Comparison of ENCODE assay signal across 19 cellular contexts in genomic region chr9:106613250-106613737, GRCh38.
A peak's percentile ranks its signal among the peaks of the same experiment; 100 is the strongest.
DNase-seq lines count a peak whose midpoint lies in the region; ATAC-seq and TF ChIP-seq lines count a peak whose summit lies in the region.
"Had no signal": no experiment of that assay in that cellular context is flagged by ENCODE, and none has a peak within 500 bp of the region (broad histone marks: within the 10 kb centered on the region; RNA-seq: fewer than 3 reads in every experiment).

No MANE protein-coding gene starts in this region.

- H3K9me3 Mint-ChIP-seq in stimulated activated effector memory CD8-positive, alpha-beta T cell treated with anti-CD3 and anti-CD28 coated beads, Interleukin-12 subunit alpha, Interleukin-12 subunit beta, amount 100 ng/mL, for 72 hours, result peaks cover 6% of the 10 kb centered on the region

- no peak overlapping the region for H3K4me3 Mint-ChIP-seq in stimulated activated effector memory CD8-positive, alpha-beta T cell treated with anti-CD3 and anti-CD28 coated beads, Interleukin-12 subunit alpha, Interleukin-12 subunit beta, amount 100 ng/mL, for 72 hours
- H3K4me3 Mint-ChIP-seq: CD4-positive, CD25-positive, alpha-beta regulatory T cell; dendritic cell treated with granulocyte-macrophage colony-stimulating factor and Interleukin-4, amounts not matched to agents 40 ng/mL and 50 ng/mL, for 4 days; HFFc6; naive thymus-derived CD4-positive, alpha-beta T cell had no signal

- H3K4me1 ChIP-seq in heart right ventricle (peaks cover 0 to 15% (median 0%) of the 10 kb centered on the region in 9 donors), thyroid gland (peaks cover 0 to 9% of the 10 kb centered on the region in 2 donors)

- H3K4me3 ChIP-seq in heart right ventricle (no peak overlapping the region), thyroid gland (replicated peaks in 1 of 3) (no peak overlapping the region)
- H3K4me3 ChIP-seq: suprapubic skin had no signal

- peak in 4 of 8 donors; percentile 33 to 64 (median 46) for ATAC-seq in heart right ventricle
- no peak for ATAC-seq in stimulated activated effector memory CD8-positive, alpha-beta T cell treated with anti-CD3 and anti-CD28 coated beads, Interleukin-12 subunit alpha, Interleukin-12 subunit beta, amount 100 ng/mL, for 72 hours
- ATAC-seq: naive thymus-derived CD4-positive, alpha-beta T cell had no signal

- WGBS in heart right ventricle, 2 donors, result 60 to 63% methylated on average over 3 of the region's 3 CpGs
- 42 to 59% methylated on average over 3 of the region's 3 CpGs for WGBS in thyroid gland, 2 donors

- TF ChIP-seq CTCF in heart right ventricle (IDR thresholded peaks at IDR 0.05), result no peak
- TF ChIP-seq CTCF in thyroid gland (IDR thresholded peaks at IDR 0.05), result no peak

- TF ChIP-seq POLR2A in thyroid gland (IDR thresholded peaks at IDR 0.05), result no peak

- H3K9me3 ChIP-seq in heart right ventricle (no peaks in the 10 kb centered on the region), thyroid gland (no peaks in the 10 kb centered on the region)
- H3K9me3 ChIP-seq: suprapubic skin had no signal

- no peaks in the 10 kb centered on the region for H3K4me1 Mint-ChIP-seq in stimulated activated effector memory CD8-positive, alpha-beta T cell treated with anti-CD3 and anti-CD28 coated beads, Interleukin-12 subunit alpha, Interleukin-12 subunit beta, amount 100 ng/mL, for 72 hours
- H3K4me1 Mint-ChIP-seq: CD4-positive, CD25-positive, alpha-beta regulatory T cell; naive thymus-derived CD4-positive, alpha-beta T cell had no signal

- H3K36me3 Mint-ChIP-seq in stimulated activated effector memory CD8-positive, alpha-beta T cell treated with anti-CD3 and anti-CD28 coated beads, Interleukin-12 subunit alpha, Interleukin-12 subunit beta, amount 100 ng/mL, for 72 hours, result no peaks in the 10 kb centered on the region
- H3K36me3 Mint-ChIP-seq: CD4-positive, CD25-positive, alpha-beta regulatory T cell; naive thymus-derived CD4-positive, alpha-beta T cell had no signal

- H3K27me3 ChIP-seq in heart right ventricle, result no peaks in the 10 kb centered on the region
- no peaks in the 10 kb centered on the region for H3K27me3 ChIP-seq in thyroid gland
- H3K27me3 ChIP-seq: suprapubic skin had no signal

- intact Hi-C loops in heart right ventricle (cut with DNase I) (no loop called here), thyroid gland (cut with DNase I) (no loop called here)

- no peak overlapping the region for H3K27ac Mint-ChIP-seq in stimulated activated effector memory CD8-positive, alpha-beta T cell treated with anti-CD3 and anti-CD28 coated beads, Interleukin-12 subunit alpha, Interleukin-12 subunit beta, amount 100 ng/mL, for 72 hours
- H3K27ac Mint-ChIP-seq: CD4-positive, CD25-positive, alpha-beta regulatory T cell; dendritic cell treated with granulocyte-macrophage colony-stimulating factor and Interleukin-4, amounts not matched to agents 40 ng/mL and 50 ng/mL, for 4 days; HFFc6; naive thymus-derived CD4-positive, alpha-beta T cell; progenitor cell of endocrine pancreas had no signal

- peak; percentile 26 for DNase-seq in NCI-H748 (lab: John Stamatoyannopoulos, UW; ENCODE audit: unreplicated experiment)
- no peak for DNase-seq in NCI-H748 treated with DMSO at 0.1 percent for 48 hours (lab: John Stamatoyannopoulos, UW)
- DNase-seq in NCI-H510A treated with DMSO at 0.1 percent for 48 hours (lab: John Stamatoyannopoulos, UW), result peak; percentile 26
- DNase-seq in heart right ventricle, result peak; percentile 13 to 31
- DNase-seq in thyroid gland, result peak; percentile 75 to 79
- DNase-seq in activated CD4-positive, alpha-beta T cell treated with anti-CD3 and anti-CD28 coated beads, Interleukin-2, amount 50 U/mL, for 4 hours, result no peak
- no peak for DNase-seq in stimulated activated effector memory CD8-positive, alpha-beta T cell treated with anti-CD3 and anti-CD28 coated beads, Interleukin-12 subunit alpha, Interleukin-12 subunit beta, amount 100 ng/mL, for 72 hours (ENCODE audit: low spot score in 2 of 2)
- no peak for DNase-seq in SW480 (ENCODE audit: low spot score)
- DNase-seq: activated effector memory CD4-positive, alpha-beta T cell treated with Interleukin-2 at 50 U/mL for 16 hours; aorta; CD4-positive, CD25-positive, alpha-beta regulatory T cell; GDM1; HFFc6; KG1; naive thymus-derived CD4-positive, alpha-beta T cell; NCI-H1694 had no signal

- H3K27ac ChIP-seq in heart right ventricle, result peak overlapping the region in 1 of 10 donors; percentile 10
- no peak overlapping the region for H3K27ac ChIP-seq in thyroid gland
- H3K27ac ChIP-seq: suprapubic skin had no signal

- H3K36me3 ChIP-seq in heart right ventricle (no peaks in the 10 kb centered on the region), thyroid gland (no peaks in the 10 kb centered on the region)
- H3K36me3 ChIP-seq: suprapubic skin had no signal

Comparison
In these comparisons a context has a peak if more than half of its experiments do, and no peak if none do; other contexts are left out.
1. DNase-seq: peak in NCI-H748 (single experiment), NCI-H510A treated with DMSO at 0.1 percent for 48 hours (single experiment), heart right ventricle (2 of 2) and thyroid gland (2 of 2); none in NCI-H748 treated with DMSO at 0.1 percent for 48 hours (single experiment), activated CD4-positive, alpha-beta T cell treated with anti-CD3 and anti-CD28 coated beads, Interleukin-2, amount 50 U/mL, for 4 hours (0 of 2), stimulated activated effector memory CD8-positive, alpha-beta T cell treated with anti-CD3 and anti-CD28 coated beads, Interleukin-12 subunit alpha, Interleukin-12 subunit beta, amount 100 ng/mL, for 72 hours (0 of 2) and SW480 (single experiment).